In genomic region chr2:220001693-220002260, GRCh38 we compare ENCODE assay signal across 1 cellular context.
A peak's percentile ranks its signal among the peaks of the same experiment; 100 is the strongest.
TF ChIP-seq lines count a peak whose summit lies in the region.

No MANE protein-coding gene starts in this region.

TF ChIP-seq in HCT116, 20 proteins besides CTCF, POLR2A, EP300 and RAD21 (continued from another document):
- TF ChIP-seq EGR1 (IDR thresholded peaks at IDR 0.05; ENCODE audit: low read depth) (no peak), FOSL1 (IDR thresholded peaks at IDR 0.05; ENCODE audit: low read depth) (0 out of 2 replicates have a peak, but pooled peaks have one; percentile 45), JUND (IDR thresholded peaks at IDR 0.05) (peak; percentile 31; the same call in 1 of the 2 replicates)
TF ChIP-seq in HCT116: peak in this region for 3.
